In genomic region chr7:125908714-125909113, GRCh38 we compare ENCODE assay signal across 24 cellular contexts.
"Had no signal": no experiment of that assay in that cellular context is flagged by ENCODE, and none has a peak within 500 bp of the region (broad histone marks: within the 10 kb centered on the region; RNA-seq: fewer than 3 reads in every experiment).

No MANE protein-coding gene starts in this region.

- H3K27ac ChIP-seq: cardiac muscle cell, heart left ventricle, pancreas, psoas muscle, right atrium auricular region, spleen, thoracic aorta, upper lobe of left lung, VCaP had no signal

- ATAC-seq: activated CD4-positive, CD25-positive, alpha-beta regulatory T cell treated with anti-CD3 and anti-CD28 coated beads, Interleukin-2, amount 50 U/mL, for 24 hours; activated CD8-positive, alpha-beta memory T cell treated with anti-CD3 and anti-CD28 coated beads, Interleukin-2, amount 10 ng/mL, durations not matched to agents 7 days and 5 days; activated CD8-positive, alpha-beta T cell treated with anti-CD3 and anti-CD28 coated beads for 36 hours; activated naive CD8-positive, alpha-beta T cell treated with anti-CD3 and anti-CD28 coated beads, Interleukin-2, amount 50 U/mL, for 24 hours; heart left ventricle; left cardiac atrium; natural killer cell treated with Interleukin-12 subunit alpha and Interleukin-12 subunit beta and Interleukin-15 and Interleukin-18, amount 100 ng/mL, for 72 hours; pancreas; psoas muscle had no signal

- H3K4me1 ChIP-seq: heart left ventricle, pancreas, psoas muscle, right atrium auricular region, spleen, upper lobe of left lung had no signal

- H3K4me3 ChIP-seq: cardiac muscle cell, heart left ventricle, pancreas, psoas muscle, right atrium auricular region, spleen, thoracic aorta, upper lobe of left lung had no signal

- H3K9me3 ChIP-seq: pancreas, psoas muscle, right atrium auricular region, thoracic aorta, upper lobe of left lung had no signal

- FAIRE-seq: endometrium, islet of Langerhans had no signal

- H3K27me3 ChIP-seq: cardiac muscle cell, heart left ventricle, pancreas, right atrium auricular region, spleen, upper lobe of left lung had no signal

- DNase-seq: activated CD4-positive, alpha-beta T cell treated with anti-CD3 and anti-CD28 coated beads, Interleukin-2, amount 10 ng/mL, durations not matched to agents 7 days and 5 days; activated CD8-positive, alpha-beta memory T cell treated with anti-CD3 and anti-CD28 coated beads, Interleukin-2, amount 10 ng/mL, durations not matched to agents 7 days and 5 days; activated CD8-positive, alpha-beta T cell treated with anti-CD3 and anti-CD28 coated beads for 36 hours; activated effector memory CD4-positive, alpha-beta T cell treated with anti-CD3 and anti-CD28 coated beads, Interleukin-2, amount 50 U/mL, for 16 hours; activated naive CD4-positive, alpha-beta T cell treated with anti-CD3 and anti-CD28 coated beads, Interleukin-2, amount 10 ng/mL, durations not matched to agents 7 days and 5 days; activated naive CD8-positive, alpha-beta T cell treated with anti-CD3 and anti-CD28 coated beads, Interleukin-2, amount 50 U/mL, for 24 hours; activated T-cell treated with anti-CD3 and anti-CD28 coated beads for 4 hours; heart left ventricle; left cardiac atrium; pancreas; psoas muscle; spleen; stimulated activated CD4-positive, alpha-beta T cell treated with anti-CD3 and anti-CD28 coated beads, Interleukin-4, amount 100 ng/mL, for 24 hours; stimulated activated naive CD4-positive, alpha-beta T cell treated with Interleukin-2 at 50 U/mL for 16 hours; T1000; upper lobe of left lung had no signal

- H3K36me3 ChIP-seq: cardiac muscle cell, heart left ventricle, pancreas, right atrium auricular region, spleen, thoracic aorta, upper lobe of left lung had no signal
